24 cellular contexts compared by ENCODE assay signal in the genomic region with DNA sequence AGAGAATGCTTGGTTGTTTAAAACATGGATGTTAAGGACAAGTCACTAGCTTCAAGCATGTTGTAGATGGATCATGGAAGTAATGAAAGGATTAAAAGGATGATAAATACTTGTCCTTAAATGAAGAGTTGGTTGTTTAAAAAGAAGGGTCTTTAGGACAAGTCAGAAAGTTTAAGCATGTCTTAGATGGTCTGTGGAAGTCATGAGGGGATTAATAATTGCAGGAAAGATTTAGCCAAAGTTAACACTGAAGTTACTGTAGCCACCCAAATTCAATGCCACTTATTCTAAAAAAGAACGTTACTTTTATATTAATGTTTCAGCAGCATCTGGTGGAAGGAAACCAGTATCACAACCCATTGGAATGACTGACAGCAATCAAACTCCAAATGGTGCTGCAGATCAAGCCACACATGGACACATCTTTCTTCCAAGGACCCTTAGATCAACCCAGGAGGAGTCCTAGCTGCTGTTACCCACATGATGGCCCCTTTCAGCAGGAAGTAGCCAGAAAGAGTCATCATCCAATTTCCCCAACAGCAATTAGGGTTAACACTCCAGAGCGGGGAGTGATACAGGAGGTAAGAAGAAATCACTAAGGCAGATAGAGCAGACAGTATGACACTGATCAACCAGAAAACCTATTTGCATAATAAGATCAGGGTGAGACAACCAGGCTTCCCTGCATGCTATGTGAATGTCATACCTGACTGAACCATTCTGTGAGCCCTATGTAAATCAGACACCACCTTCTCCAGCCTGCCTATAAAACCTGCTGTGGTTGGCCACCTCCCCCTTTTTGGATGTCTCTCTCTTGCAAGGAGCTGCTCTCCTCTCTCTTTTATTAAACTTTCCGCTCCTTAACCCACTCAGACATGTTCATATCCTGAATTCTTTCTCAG.
"Had no signal": no experiment of that assay in that cellular context is flagged by ENCODE, and none has a peak within 500 bp of the region (broad histone marks: within the 10 kb centered on the region; RNA-seq: fewer than 3 reads in every experiment).

No MANE protein-coding gene starts in this region.

- H3K36me3 Mint-ChIP-seq: brain, mesothelial cell of epicardium had no signal

- H3K27ac Mint-ChIP-seq: activated CD8-positive, alpha-beta T cell treated with anti-CD3 and anti-CD28 coated beads, Interleukin-2, amount 10 ng/mL, durations not matched to agents 7 days and 5 days; activated naive CD4-positive, alpha-beta T cell treated with anti-CD3 and anti-CD28 coated beads, Interleukin-2, amount 50 U/mL, for 72 hours; activated T-helper 17 cell treated with anti-CD3 and anti-CD28 coated beads, Interleukin-2, amount 50 U/mL, for 72 hours; brain; mesothelial cell of epicardium; natural killer cell treated with Interleukin-12 subunit alpha and Interleukin-12 subunit beta and Interleukin-15 and Interleukin-18, amount 100 ng/mL, for 72 hours had no signal

- H3K9me3 ChIP-seq: neutrophil, prostate gland, thoracic aorta had no signal

- H3K27me3 Mint-ChIP-seq: brain had no signal

- H3K4me3 Mint-ChIP-seq: activated CD8-positive, alpha-beta T cell treated with anti-CD3 and anti-CD28 coated beads, Interleukin-2, amount 10 ng/mL, durations not matched to agents 7 days and 5 days; activated T-helper 17 cell treated with anti-CD3 and anti-CD28 coated beads, Interleukin-2, amount 50 U/mL, for 72 hours; brain; mesothelial cell of epicardium; natural killer cell treated with Interleukin-12 subunit alpha and Interleukin-12 subunit beta and Interleukin-15 and Interleukin-18, amount 100 ng/mL, for 72 hours had no signal

- DNase-seq: activated CD4-positive, alpha-beta T cell treated with anti-CD3 and anti-CD28 coated beads for 1 hour; activated CD4-positive, alpha-beta T cell treated with anti-CD3 and anti-CD28 coated beads, Interleukin-2, amount 50 U/mL, for 1 hour; activated CD8-positive, alpha-beta T cell treated with anti-CD3 and anti-CD28 coated beads, Interleukin-2, amount 10 ng/mL, durations not matched to agents 7 days and 5 days; activated T-cell treated with anti-CD3 and anti-CD28 coated beads, Interleukin-2, amount 50 U/mL, for 1 hour; aorta; central memory CD4-positive, alpha-beta T cell; effector memory CD4-positive, alpha-beta T cell; hippocampal formation; kidney glomerular epithelial cell; left lung; ovary; stimulated activated CD4-positive, alpha-beta T cell treated with anti-CD3 and anti-CD28 coated beads, Interleukin-2, amount 100 ng/mL, for 48 hours; stimulated activated CD8-positive, alpha-beta memory T cell treated with anti-CD3 and anti-CD28 coated beads, Interleukin-4, amount 100 ng/mL, for 48 hours; stimulated activated naive CD4-positive, alpha-beta T cell treated with Interleukin-2 at 50 U/mL for 16 hours; upper lobe of left lung; WERI-Rb-1 had no signal

- H3K9me3 Mint-ChIP-seq: activated T-helper 17 cell treated with anti-CD3 and anti-CD28 coated beads, Interleukin-2, amount 50 U/mL, for 72 hours; natural killer cell treated with Interleukin-12 subunit alpha and Interleukin-12 subunit beta and Interleukin-15 and Interleukin-18, amount 100 ng/mL, for 72 hours had no signal

- ATAC-seq: activated CD8-positive, alpha-beta T cell treated with anti-CD3 and anti-CD28 coated beads, Interleukin-2, amount 10 ng/mL, durations not matched to agents 7 days and 5 days; activated naive CD4-positive, alpha-beta T cell treated with anti-CD3 and anti-CD28 coated beads, Interleukin-2, amount 50 U/mL, for 72 hours; activated T-helper 17 cell treated with anti-CD3 and anti-CD28 coated beads, Interleukin-2, amount 50 U/mL, for 72 hours; left lung; natural killer cell treated with Interleukin-12 subunit alpha and Interleukin-12 subunit beta and Interleukin-15 and Interleukin-18, amount 100 ng/mL, for 72 hours had no signal

- H3K4me1 Mint-ChIP-seq: activated T-helper 17 cell treated with anti-CD3 and anti-CD28 coated beads, Interleukin-2, amount 50 U/mL, for 72 hours; brain; mesothelial cell of epicardium had no signal
